In genomic region chr17:73792994-73793393, GRCh38 we compare ENCODE assay signal across 23 cellular contexts.
A peak's percentile ranks its signal among the peaks of the same experiment; 100 is the strongest.
DNase-seq lines count a peak whose midpoint lies in the region; ATAC-seq and TF ChIP-seq lines count a peak whose summit lies in the region.
"Had no signal": no experiment of that assay in that cellular context is flagged by ENCODE, and none has a peak within 500 bp of the region (broad histone marks: within the 10 kb centered on the region; RNA-seq: fewer than 3 reads in every experiment).

No MANE protein-coding gene starts in this region.

- ATAC-seq in HG02623 (IDR thresholded peaks at IDR 0.05; ENCODE audit: unreplicated experiment) (no peak), HG02678 (IDR thresholded peaks at IDR 0.05; ENCODE audit: unreplicated experiment) (no peak)
- ATAC-seq: GM12878, GM23338, HCT116 had no signal

- no peaks in the 10 kb centered on the region for H4K20me1 ChIP-seq in hepatocyte (ENCODE audit: insufficient read depth, poor library complexity, severe bottlenecking)
- H4K20me1 ChIP-seq: BLaER1 treated with 17β-estradiol and CSF1 and Interleukin-3, amounts not matched to agents 10 nM and 100 nM had no signal

- H3K79me2 ChIP-seq in hepatocyte = no peaks in the 10 kb centered on the region

- no peaks in the 10 kb centered on the region for H3K27me3 ChIP-seq in right atrium auricular region
- peaks cover 2% of the 10 kb centered on the region for H3K27me3 ChIP-seq in hepatocyte
- H3K27me3 ChIP-seq: BE2C; BLaER1 treated with 17β-estradiol and CSF1 and Interleukin-3, amounts not matched to agents 10 nM and 100 nM had no signal

- DNase-seq in NCI-H1436 (lab: John Stamatoyannopoulos, UW) (peak; percentile 24), NCI-H1436 treated with DMSO at 0.1 percent for 48 hours (lab: John Stamatoyannopoulos, UW) (no peak), cardiac septum (ENCODE audit: low spot score) (peak; percentile 26), right atrium auricular region (ENCODE audit: low spot score) (no peak), DMS53 (lab: John Stamatoyannopoulos, UW) (peak; percentile 60), hepatocyte (ENCODE audit: low spot score) (peak; percentile 20)
- DNase-seq: ACHN; AML-193; BE2C; Calu3; CD4-positive, alpha-beta T cell; CD8-positive, alpha-beta memory T cell; DMS79; EL; GDM1; H9 had no signal

- peak overlapping the region; percentile 31 for H3K4me2 ChIP-seq in hepatocyte
- H3K4me2 ChIP-seq: GM23338 had no signal

- intact Hi-C loops in cardiac septum (cut with DNase I) = no loop called here

- H3K4me1 ChIP-seq in right atrium auricular region = no peaks in the 10 kb centered on the region
- peaks cover 35% of the 10 kb centered on the region for H3K4me1 ChIP-seq in hepatocyte (ENCODE audit: insufficient read depth)
- H3K4me1 ChIP-seq: BE2C had no signal

- H3K27ac ChIP-seq in right atrium auricular region (no peak overlapping the region), hepatocyte (peak overlapping the region; percentile 18)
- H3K27ac ChIP-seq: 22Rv1; BLaER1 treated with 17β-estradiol and CSF1 and Interleukin-3, amounts not matched to agents 10 nM and 100 nM had no signal

- no peaks in the 10 kb centered on the region for H3K36me3 ChIP-seq in right atrium auricular region
- no peaks in the 10 kb centered on the region for H3K36me3 ChIP-seq in hepatocyte (replicated peaks; ENCODE audit: insufficient read depth, low read depth)
- H3K36me3 ChIP-seq: BE2C; BLaER1 treated with 17β-estradiol and CSF1 and Interleukin-3, amounts not matched to agents 10 nM and 100 nM had no signal

- no peak overlapping the region for H3K4me3 ChIP-seq in right atrium auricular region
- H3K4me3 ChIP-seq in hepatocyte = no peak overlapping the region
- H3K4me3 ChIP-seq: BLaER1 treated with 17β-estradiol and CSF1 and Interleukin-3, amounts not matched to agents 10 nM and 100 nM; GM12878; GM23338 had no signal

- no peaks in the 10 kb centered on the region for H3K9me3 ChIP-seq in right atrium auricular region
- no peaks in the 10 kb centered on the region for H3K9me3 ChIP-seq in hepatocyte (ENCODE audit: low read depth)
- H3K9me3 ChIP-seq: BE2C; BLaER1 treated with 17β-estradiol and CSF1 and Interleukin-3, amounts not matched to agents 10 nM and 100 nM had no signal

- 23% methylated on average over 4 of the region's 4 CpGs for WGBS in hepatocyte (ENCODE audit: low lambda C conversion rate, missing lambda C conversion rate)

- H3K9me2 ChIP-seq in hepatocyte (replicated peaks; ENCODE audit: insufficient read depth) = no peaks in the 10 kb centered on the region

- TF ChIP-seq CTCF in right atrium auricular region (IDR thresholded peaks at IDR 0.05) (no peak), hepatocyte (IDR thresholded peaks at IDR 0.05; ENCODE audit: poor library complexity) (no peak)

- no peak overlapping the region for H2AFZ ChIP-seq in hepatocyte
- H2AFZ ChIP-seq: GM23338 had no signal

Comparison
In these comparisons a context has a peak if more than half of its experiments do, and no peak if none do; other contexts are left out.
1. DNase-seq: peak in NCI-H1436 (single experiment), cardiac septum (single experiment), DMS53 (single experiment) and hepatocyte (single experiment); none in NCI-H1436 treated with DMSO at 0.1 percent for 48 hours (single experiment) and right atrium auricular region (single experiment).